Comparison of ENCODE assay signal across 1 cellular context in genomic region chr14:95525999-95526398, GRCh38.
TF ChIP-seq lines count a peak whose summit lies in the region.

No MANE protein-coding gene starts in this region.

TF ChIP-seq in GM23338, 12 proteins besides CTCF, POLR2A, EP300 and RAD21 (continued from another document):
- TF ChIP-seq ZNF462 (CRISPR knock-in tag; IDR thresholded peaks at IDR 0.05) (no peak), STAT1 (IDR thresholded peaks at IDR 0.05; ENCODE audit: unreplicated experiment) (no peak), ZNF331 (CRISPR knock-in tag; IDR thresholded peaks at IDR 0.05; ENCODE audit: low read depth) (no peak), REST (IDR thresholded peaks at IDR 0.05; ENCODE audit: unreplicated experiment) (no peak), EZH2phosphoT487 (IDR thresholded peaks at IDR 0.05; ENCODE audit: unreplicated experiment) (no peak), JUNB (IDR thresholded peaks at IDR 0.05; ENCODE audit: unreplicated experiment) (no peak)
TF ChIP-seq in GM23338: peak in this region for 0.
